In genomic region chr12:17588968-17589367, GRCh38 we compare ENCODE assay signal across 7 cellular contexts.
DNase-seq lines count a peak whose midpoint lies in the region; ATAC-seq and TF ChIP-seq lines count a peak whose summit lies in the region.

No MANE protein-coding gene starts in this region.

- H3K4me1 Mint-ChIP-seq in osteocyte (ENCODE audit: unreplicated experiment), result no peaks in the 10 kb centered on the region

- H3K9me3 Mint-ChIP-seq in osteocyte (ENCODE audit: unreplicated experiment), result peaks cover 4% of the 10 kb centered on the region

- ATAC-seq in GM18511 (IDR thresholded peaks at IDR 0.05; ENCODE audit: unreplicated experiment) (peak; percentile 45), HG03175 (IDR thresholded peaks at IDR 0.05; ENCODE audit: unreplicated experiment) (no peak)

- no peak overlapping the region for H3K4me3 ChIP-seq in cardiac fibroblast (replicated peaks in 1 of 2; ENCODE audit: low read depth in 2 of 2, low read length in 2 of 2)

- no peaks in the 10 kb centered on the region for H3K36me3 Mint-ChIP-seq in osteocyte (ENCODE audit: unreplicated experiment)

- no peaks in the 10 kb centered on the region for H3K27me3 Mint-ChIP-seq in osteocyte (ENCODE audit: unreplicated experiment)

- peak; percentile 47 for DNase-seq in NCI-H1436 (lab: John Stamatoyannopoulos, UW)
- DNase-seq in cardiac fibroblast (ENCODE audit: low read depth in 2 of 2), result peak in 1 of 2 donors; percentile 1
- no peak for DNase-seq in osteocyte (ENCODE audit: extremely low spot score, unreplicated experiment)
- DNase-seq in NCI-H2227 (lab: John Stamatoyannopoulos, UW; ENCODE audit: unreplicated experiment), result no peak
- no peak for DNase-seq in SKM-1 (lab: John Stamatoyannopoulos, UW; ENCODE audit: unreplicated experiment)

- TF ChIP-seq CTCF in cardiac fibroblast (IDR thresholded peaks at IDR 0.05; ENCODE audit: low read depth, low read length) (peak; percentile 16), osteocyte (IDR thresholded peaks at IDR 0.05) (peak; percentile 24)

- no peak overlapping the region for H3K4me3 Mint-ChIP-seq in osteocyte (ENCODE audit: unreplicated experiment)

- H3K27ac Mint-ChIP-seq in osteocyte (ENCODE audit: unreplicated experiment), result no peak overlapping the region
